26 cellular contexts compared by ENCODE assay signal in the genomic region with DNA sequence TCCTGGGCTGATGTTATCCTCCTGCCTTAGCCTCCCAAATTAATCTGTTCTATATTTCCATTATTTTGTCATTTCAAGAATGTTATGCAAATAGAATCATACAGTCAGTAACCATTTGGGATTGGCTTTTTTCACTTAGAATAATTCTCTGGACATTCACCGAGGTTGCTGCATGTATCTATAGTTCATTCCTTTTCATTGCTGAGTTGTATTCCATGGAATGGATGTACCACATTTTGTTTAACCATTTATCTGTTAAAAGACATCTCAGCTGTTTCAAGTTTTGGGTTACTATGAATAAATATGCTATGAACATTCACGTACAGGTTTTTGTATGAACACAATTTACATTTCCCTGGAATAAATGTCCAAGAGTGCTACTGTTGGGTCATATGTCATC. TPM values are rescaled to one million over a fixed set of nuclear protein-coding genes. Genes with fewer than 3 reads are reported as not detected.
A peak's percentile ranks its signal among the peaks of the same experiment; 100 is the strongest.
DNase-seq lines count a peak whose midpoint lies in the region; ATAC-seq, FAIRE-seq and TF ChIP-seq lines count a peak whose summit lies in the region.
"Had no signal": no experiment of that assay in that cellular context is flagged by ENCODE, and none has a peak within 500 bp of the region (broad histone marks: within the 10 kb centered on the region; RNA-seq: fewer than 3 reads in every experiment).

No MANE protein-coding gene starts in this region.

- no peaks in the 10 kb centered on the region for H3K9me1 ChIP-seq in K562 (ENCODE audit: control insufficient read depth, insufficient read depth, low read length)

- no peaks in the 10 kb centered on the region for H3K27me3 ChIP-seq in breast epithelium
- H3K27me3 ChIP-seq in K562 (ENCODE audit: control insufficient read depth in 2 of 2, insufficient read depth in 2 of 2, low read length in 2 of 2) = no peaks in the 10 kb centered on the region
- H3K27me3 ChIP-seq in PC-9 (ENCODE audit: insufficient read depth, low read depth) = no peaks in the 10 kb centered on the region
- H3K27me3 ChIP-seq: BE2C, BLaER1 had no signal

- no peak for TF ChIP-seq RAD21 in K562 (CRISPR knock-in tag; conservative IDR thresholded peaks at IDR 0.05 in 1 of 2, IDR thresholded peaks at IDR 0.05 in 1 of 2)

- TF ChIP-seq CTCF in MCF 10A (IDR thresholded peaks at IDR 0.05; ENCODE audit: unreplicated experiment) (no peak), breast epithelium (IDR thresholded peaks at IDR 0.05) (no peak), K562 (IDR thresholded peaks at IDR 0.05 in 2 of 3, conservative IDR thresholded peaks at IDR 0.05 in 1 of 3; ENCODE audit: insufficient read depth in 2 of 3, low read depth in 1 of 3, low read length in 3 of 3) (no peak), PC-9 (conservative IDR thresholded peaks at IDR 0.05) (no peak)

- peaks cover 5% of the 10 kb centered on the region for H3K36me3 Mint-ChIP-seq in MCF 10A (ENCODE audit: insufficient read depth, unreplicated experiment)
- H3K36me3 Mint-ChIP-seq: CD4-positive, CD25-positive, alpha-beta regulatory T cell had no signal

- DNase-seq in MCF 10A (ENCODE audit: unreplicated experiment) (no peak), breast epithelium (ENCODE audit: low spot score in 2 of 2) (no peak), K562 (ENCODE audit: extremely low read depth in 1 of 4, low spot score in 3 of 4) (no peak), NCI-H82 treated with DMSO at 0.1 percent for 48 hours (lab: John Stamatoyannopoulos, UW; ENCODE audit: unreplicated experiment) (no peak), PC-9 (no peak)
- DNase-seq: 8988T; ACHN; BE2C; C1 segment of cervical spinal cord; CD4-positive, alpha-beta memory T cell; CD4-positive, CD25-positive, alpha-beta regulatory T cell; CD8-positive, alpha-beta memory T cell; COR-L47; DMS 273 treated with DMSO at 0.1 percent for 48 hours; DMS153; DMS53; DMS79; DND-41; EL; GDM1 had no signal

- FAIRE-seq in K562 (lab: Jason Lieb, UNC) = no peak
- FAIRE-seq: A204.1, GM12878, GM12892, GM18507 had no signal

- POLR2A ChIA-PET in MCF 10A (lab: Yijun Ruan, JAX) = no interaction called here
- POLR2A ChIA-PET in K562 (lab: Yijun Ruan, JAX) = no interaction called here
- POLR2A ChIA-PET in PC-9 (lab: Charles Lee; ENCODE audit: unreplicated experiment) = no interaction called here

- H3K4me1 ChIP-seq in breast epithelium = peaks cover 0 to 6% of the 10 kb centered on the region in 2 donors
- peaks cover 0 to 19% of the 10 kb centered on the region in 2 experiments; a peak in 3 of 5 replicates for H3K4me1 ChIP-seq in K562 (replicated peaks in 1 of 2; ENCODE audit: control insufficient read depth in 2 of 2, insufficient read depth in 2 of 2, low read length in 2 of 2)
- H3K4me1 ChIP-seq in PC-9 (replicated peaks; ENCODE audit: insufficient read depth) = no peaks in the 10 kb centered on the region
- H3K4me1 ChIP-seq: BE2C, BLaER1 had no signal

- 98% methylated on average over 2 of the region's 2 CpGs for WGBS in K562 (ENCODE audit: insufficient coverage, low coverage, missing lambda C conversion rate)

- intact Hi-C loops in MCF 10A (cut with micrococcal nuclease) (no loop called here), breast epithelium (cut with DNase I; ENCODE audit: low total_unique reads) (no loop called here), K562 (cut with micrococcal nuclease) (no loop called here), PC-9 (cut with micrococcal nuclease; ENCODE audit: unreplicated experiment) (no loop called here)

- no peaks in the 10 kb centered on the region for H3K9me3 Mint-ChIP-seq in MCF 10A (ENCODE audit: unreplicated experiment)

- H3K27ac ChIP-seq in breast epithelium (no peak overlapping the region), K562 (ENCODE audit: extremely low read depth, low read depth, low read length) (no peak overlapping the region), PC-9 (no peak overlapping the region)
- H3K27ac ChIP-seq: BLaER1 had no signal

- peaks cover 20% of the 10 kb centered on the region for H3K4me1 Mint-ChIP-seq in MCF 10A (ENCODE audit: insufficient read depth, unreplicated experiment)
- H3K4me1 Mint-ChIP-seq: CD8-positive, alpha-beta memory T cell had no signal

- H3K79me2 ChIP-seq in K562 (ENCODE audit: control insufficient read depth, insufficient read depth, low read length) (peaks cover 94% of the 10 kb centered on the region), PC-9 (ENCODE audit: low read depth) (peaks cover 60% of the 10 kb centered on the region)

- BruUV-seq in MCF 10A (replicated peaks; lab: Mats Ljungman, UMichigan) (no TSS peak), K562 (replicated peaks; lab: Mats Ljungman, UMichigan) (no TSS peak), PC-9 (replicated peaks; lab: Mats Ljungman, UMichigan) (no TSS peak)

- H3K9me3 ChIP-seq in breast epithelium (no peaks in the 10 kb centered on the region), K562 (replicated peaks; ENCODE audit: control insufficient read depth, insufficient read depth, low read depth, low read length) (peaks cover 7% of the 10 kb centered on the region), PC-9 (ENCODE audit: insufficient read depth, low read depth) (no peaks in the 10 kb centered on the region; the same call in 1 of the 2 replicates)
- H3K9me3 ChIP-seq: BE2C had no signal

- H3K4me3 Mint-ChIP-seq in MCF 10A (ENCODE audit: unreplicated experiment) = no peak overlapping the region
- H3K4me3 Mint-ChIP-seq: CD14-positive monocyte; CD4-positive, alpha-beta memory T cell; CD4-positive, CD25-positive, alpha-beta regulatory T cell; CD8-positive, alpha-beta memory T cell had no signal

- H2AFZ ChIP-seq in K562 (ENCODE audit: low read depth, low read length) = no peak overlapping the region
- H2AFZ ChIP-seq in PC-9 = no peak overlapping the region

- H3K36me3 ChIP-seq in breast epithelium (no peaks in the 10 kb centered on the region), K562 (ENCODE audit: control insufficient read depth, insufficient read depth, low read length) (no peaks in the 10 kb centered on the region; the same call in 2 of the 3 replicates), PC-9 (ENCODE audit: low read depth) (no peaks in the 10 kb centered on the region)
- H3K36me3 ChIP-seq: BE2C had no signal

- H3F3A ChIP-seq in PC-9 (ENCODE audit: insufficient read depth, low read depth) = no peaks in the 10 kb centered on the region

- no peak for TF ChIP-seq EP300 in K562 (IDR thresholded peaks at IDR 0.05; ENCODE audit: low read length)

- no peaks in the 10 kb centered on the region for H3K9me2 ChIP-seq in PC-9 (ENCODE audit: insufficient read depth)

- H3K4me2 ChIP-seq in K562 (ENCODE audit: insufficient read depth, low read length) (no peak overlapping the region), PC-9 (no peak overlapping the region)
- H3K4me2 ChIP-seq: BLaER1 had no signal

- H3K27ac Mint-ChIP-seq in MCF 10A (ENCODE audit: low read depth, unreplicated experiment) = peak overlapping the region; percentile 67
- H3K27ac Mint-ChIP-seq: CD14-positive monocyte; CD4-positive, alpha-beta memory T cell; CD4-positive, CD25-positive, alpha-beta regulatory T cell had no signal

- no peak overlapping the region for H3K4me3 ChIP-seq in breast epithelium
- no peak overlapping the region for H3K4me3 ChIP-seq in K562
- H3K4me3 ChIP-seq in PC-9 = no peak overlapping the region
- H3K4me3 ChIP-seq: BLaER1, GM12878 had no signal

- CTCF ChIA-PET in MCF 10A (lab: Yijun Ruan, JAX) = interaction anchor here (1.0 kb wide), 1 partner anchor 45 kb away, joined by 4 read pairs; no protein-coding TSS in a partner anchor
- CTCF ChIA-PET in K562 (lab: Yijun Ruan, JAX; ENCODE audit: low intra/inter-chr PET ratio) = no interaction called here
- CTCF ChIA-PET in PC-9 (lab: Charles Lee) = no interaction called here

- TF ChIP-seq POLR2A in breast epithelium (IDR thresholded peaks at IDR 0.05) = no peak
- no peak for TF ChIP-seq POLR2A in K562 (conservative IDR thresholded peaks at IDR 0.05)

- no peak for ATAC-seq in K562
- ATAC-seq: GM12878 had no signal

- no peak overlapping the region for H3K9ac ChIP-seq in K562 (ENCODE audit: insufficient read depth in 1 of 2, low read depth in 2 of 2, low read length in 2 of 2)
- H3K9ac ChIP-seq: BLaER1 had no signal

- in situ Hi-C loops in K562 (cut with MboI) = no loop called here

- no peaks in the 10 kb centered on the region for H4K20me1 ChIP-seq in K562 (replicated peaks; ENCODE audit: control insufficient read depth, insufficient read depth, low read length)
- H4K20me1 ChIP-seq in PC-9 (ENCODE audit: insufficient read depth) = 0 out of 2 replicates have a peak, but pooled peaks cover 4% of the 10 kb centered on the region

- H3K27me3 Mint-ChIP-seq in MCF 10A (ENCODE audit: insufficient read depth, unreplicated experiment) = no peaks in the 10 kb centered on the region
- H3K27me3 Mint-ChIP-seq: CD4-positive, alpha-beta memory T cell; CD4-positive, CD25-positive, alpha-beta regulatory T cell had no signal

TF ChIP-seq in K562, 482 proteins besides CTCF, POLR2A, EP300 and RAD21 (continues in another document):
- TF ChIP-seq ZNF146 (CRISPR knock-in tag; IDR thresholded peaks at IDR 0.05; ENCODE audit: unreplicated experiment) = peak; percentile 90
- TF ChIP-seq RBM25 (IDR thresholded peaks at IDR 0.05; ENCODE audit: low read depth, low read length, severe bottlenecking) = peak; percentile 88
- TF ChIP-seq NFIX (CRISPR knock-in tag; IDR thresholded peaks at IDR 0.05; ENCODE audit: low read depth) = no peak
- TF ChIP-seq CBX3 (IDR thresholded peaks at IDR 0.05; ENCODE audit: borderline replicate concordance in 1 of 2, low read length in 2 of 2) = peak in 1 of 2 experiments; percentile 67; a peak in 1 of 3 replicates
- TF ChIP-seq NEUROD1 (IDR thresholded peaks at IDR 0.05; ENCODE audit: borderline replicate concordance, low read depth, low read length, partially characterized antibody) = no peak

RNA-seq across cellular contexts. Expression of gene ARHGAP21, which starts 44.9 kb away (rescaled TPM):
- total RNA-seq in MCF 10A (2022) (75.4 and 85.1 TPM in 2 replicates), breast epithelium (100 to 1,000 TPM in 2 of 3 donors, 10 to 100 TPM in 1; 67.5 to 203 (median 105) TPM), K562 (2014; rRNA removed) (38.7 and 43.1 TPM in 2 replicates), K562 (2014; rRNA removed; fragmentation: Illumina TruSeq; extraction: Trizol) (61.8 and 84.8 TPM in 2 replicates), K562 (2015; rRNA removed; fragmentation: Illumina TruSeq; extraction: Trizol) (72.2 and 75.0 TPM in 2 replicates), K562 (2021) (57.7 and 60.8 TPM in 2 replicates), PC-9 (2021) (93.1 and 115 TPM in 2 replicates)
- 222 and 366 TPM in 2 replicates for total RNA-seq in K562 (2011; cell fraction: chromatin; rRNA removed; ENCODE audit: low replicate concordance)
- total RNA-seq in K562 (2011; cell fraction: nucleolus; rRNA removed) = 80.7 and 94.1 TPM in 2 replicates
- 125 and 182 TPM in 2 replicates for total RNA-seq in K562 (2011; cell fraction: nucleoplasm; rRNA removed)
- polyA plus RNA-seq in K562 (2011; rRNA removed) (86.1 and 145 TPM in 2 replicates), K562 (2014; fragmentation: Illumina TruSeq; extraction: Trizol) (65.7 and 72.2 TPM in 2 replicates), K562 (2014; fragmentation: Nextera tagmentation; extraction: Ambion mirVana) (10 to 100 TPM; 13.6 to 15.5 TPM), K562 (2014; rRNA removed) (40.3 and 43.6 TPM in 2 replicates)
- polyA plus RNA-seq in K562 (2011; cell fraction: cytosol; rRNA removed) = 35.6 and 41.6 TPM in 2 replicates
- 214 and 250 TPM in 2 replicates for polyA plus RNA-seq in K562 (2011; cell fraction: nucleus; rRNA removed)
- polyA plus RNA-seq in K562 (2012) = 32.3 and 36.3 TPM in 2 replicates
- 150 and 239 TPM in 2 replicates for polyA minus RNA-seq in K562 (2011; rRNA and poly(A)+ RNA removed)
- polyA minus RNA-seq in K562 (2011; cell fraction: cytosol; rRNA and poly(A)+ RNA removed) = 36.3 and 108 TPM in 2 replicates
- 146 and 167 TPM in 2 replicates for polyA minus RNA-seq in K562 (2011; cell fraction: nucleus; rRNA and poly(A)+ RNA removed)
